In genomic region chr5:72280655-72281069, GRCh38 we compare ENCODE assay signal across 8 cellular contexts. TPM values are rescaled to one million over a fixed set of nuclear protein-coding genes. Genes with fewer than 3 reads are reported as not detected.
DNase-seq lines count a peak whose midpoint lies in the region; ATAC-seq, FAIRE-seq and TF ChIP-seq lines count a peak whose summit lies in the region.

No MANE protein-coding gene starts in this region.

- H3K79me2 ChIP-seq in HepG2 (ENCODE audit: insufficient read depth, low read length), result peaks cover 8% of the 10 kb centered on the region

- POLR2A ChIA-PET in HepG2 (lab: Yijun Ruan, JAX), result interaction anchor here (0.7 kb wide), 1 partner anchor 27 kb away, joined by 5 read pairs; no protein-coding TSS in a partner anchor

- no peak overlapping the region for H3K4me2 ChIP-seq in HepG2 (ENCODE audit: low read depth, low read length)
- no peak overlapping the region for H3K4me2 ChIP-seq in neuronal stem cell (ENCODE audit: insufficient read depth, low read length, poor library complexity, severe bottlenecking)

- in situ Hi-C loops in astrocyte of the spinal cord (cut with HindIII; ENCODE audit: low sequenced_read_pairs) (no loop called here), HepG2 (cut with HindIII; ENCODE audit: extremely low pct_ligation_motif_present, low pct_unique_long_range_greater_than_20kb) (no loop called here)

- BruUV-seq in HepG2 (replicated peaks; lab: Mats Ljungman, UMichigan), result no TSS peak

- H3K27me3 ChIP-seq in HepG2 (ENCODE audit: control insufficient read depth in 1 of 2, insufficient read depth in 2 of 2, low read length in 2 of 2) (no peaks in the 10 kb centered on the region), neuronal stem cell (ENCODE audit: control insufficient read depth in 3 of 3, insufficient read depth in 3 of 3, low read depth in 1 of 3, low read length in 3 of 3) (no peaks in the 10 kb centered on the region)

- H3K79me1 ChIP-seq in neuronal stem cell (ENCODE audit: low read depth, low read length), result no peaks in the 10 kb centered on the region

- no peak overlapping the region for H3K14ac ChIP-seq in neuronal stem cell (ENCODE audit: low read length)

- no peak overlapping the region for H2BK5ac ChIP-seq in neuronal stem cell (ENCODE audit: low read length)

- H3K9ac ChIP-seq in HepG2 (ENCODE audit: insufficient read depth, low read depth, low read length), result no peak overlapping the region
- H3K9ac ChIP-seq in neuronal stem cell (ENCODE audit: low read depth, low read length, poor library complexity), result no peak overlapping the region

- TF ChIP-seq RAD21 in HepG2 (CRISPR knock-in tag; IDR thresholded peaks at IDR 0.05), result no peak

- H2AFZ ChIP-seq in HepG2 (ENCODE audit: low read length) (no peak overlapping the region), neuronal stem cell (ENCODE audit: low read length) (no peak overlapping the region)

- no peak overlapping the region for H2BK120ac ChIP-seq in neuronal stem cell (ENCODE audit: low read depth, low read length)

- peaks cover 35% of the 10 kb centered on the region for H3K4me1 ChIP-seq in HepG2 (ENCODE audit: insufficient read depth, low read length)
- H3K4me1 ChIP-seq in neuronal stem cell (ENCODE audit: control insufficient read depth in 2 of 2, insufficient read depth in 1 of 2, low read depth in 1 of 2, low read length in 2 of 2), result no peaks in the 10 kb centered on the region

- no peak overlapping the region for H2AK5ac ChIP-seq in neuronal stem cell (ENCODE audit: low read depth, low read length)

- H4K20me1 ChIP-seq in HepG2 (ENCODE audit: insufficient read depth, low read length), result no peaks in the 10 kb centered on the region

- H3K27ac ChIP-seq in HepG2 (ENCODE audit: extremely low read length, insufficient read depth, low read length) (no peak overlapping the region), neuronal stem cell (replicated peaks; ENCODE audit: low read length) (no peak overlapping the region)

- no peak overlapping the region for H2BK12ac ChIP-seq in neuronal stem cell (ENCODE audit: low read length)

- TF ChIP-seq POLR2A in HepG2 (IDR thresholded peaks at IDR 0.05; ENCODE audit: insufficient read depth in 1 of 2, low read depth in 2 of 2, low read length in 2 of 2), result no peak

- 93% methylated on average over 2 of the region's 2 CpGs for WGBS in HepG2 (ENCODE audit: low lambda C conversion rate)
- no CpG with 5 or more reads among the region's 2 CpGs for WGBS in neuronal stem cell (ENCODE audit: extremely low coverage in 2 of 2, insufficient read length in 2 of 2, insufficient replicate concordance in 1 of 2), 2 donors

- TF ChIP-seq CTCF in astrocyte of the spinal cord (IDR thresholded peaks at IDR 0.05; ENCODE audit: low read depth, low read length) (peak; percentile 71), HepG2 (CRISPR knock-in tag; IDR thresholded peaks at IDR 0.05) (peak; percentile 37; the same call in 1 of the 2 replicates)

- H3K23ac ChIP-seq in neuronal stem cell (ENCODE audit: low read depth, low read length, poor library complexity), result no peak overlapping the region

- H3K4me3 ChIP-seq in astrocyte of the spinal cord (ENCODE audit: low read depth, low read length) (no peak overlapping the region), HepG2 (replicated peaks in 1 of 3; ENCODE audit: insufficient read depth in 1 of 3, low read depth in 2 of 3, low read length in 3 of 3) (no peak overlapping the region), neuronal stem cell (ENCODE audit: low read length in 2 of 2) (no peak overlapping the region)

- H3K9me3 ChIP-seq in HepG2 (ENCODE audit: low read length), result no peaks in the 10 kb centered on the region
- peaks cover 2 to 12% of the 10 kb centered on the region in 2 donors for H3K9me3 ChIP-seq in neuronal stem cell (replicated peaks in 1 of 2; ENCODE audit: control insufficient read depth in 2 of 2, insufficient read depth in 1 of 2, low read depth in 1 of 2, low read length in 2 of 2)

- H4K8ac ChIP-seq in neuronal stem cell (ENCODE audit: low read depth, low read length), result no peak overlapping the region

- no peak for FAIRE-seq in HepG2 (lab: Jason Lieb, UNC)

- DNase-seq in AG08396 (ENCODE audit: low spot score), result peak; percentile 37
- DNase-seq in HPDE6-E6E7 (ENCODE audit: extremely low spot score), result peak; percentile 9
- peak; percentile 72 for DNase-seq in astrocyte of the spinal cord (ENCODE audit: low read depth, low spot score)
- no peak for DNase-seq in HepG2 (ENCODE audit: low spot score)
- DNase-seq in neuronal stem cell (ENCODE audit: low spot score), result no peak

- no peak overlapping the region for H3K18ac ChIP-seq in neuronal stem cell (ENCODE audit: low read length)

- ATAC-seq in HepG2 (peak; percentile 38; the same call in 1 of the 3 replicates), HG03097 (IDR thresholded peaks at IDR 0.05; ENCODE audit: low FRiP score, unreplicated experiment) (no peak), GM18873 (IDR thresholded peaks at IDR 0.05; ENCODE audit: low FRiP score, unreplicated experiment) (no peak), HG02970 (IDR thresholded peaks at IDR 0.05; ENCODE audit: low FRiP score, unreplicated experiment) (no peak)

- TF ChIP-seq EP300 in HepG2 (IDR thresholded peaks at IDR 0.05; ENCODE audit: low read depth in 2 of 2, low read length in 2 of 2), result no peak
- no peak for TF ChIP-seq EP300 in HepG2 (CRISPR knock-in tag; IDR thresholded peaks at IDR 0.05; ENCODE audit: borderline replicate concordance)

- no peak overlapping the region for H2BK15ac ChIP-seq in neuronal stem cell (ENCODE audit: low read length)

- H4K91ac ChIP-seq in neuronal stem cell (ENCODE audit: low read depth, low read length, poor library complexity), result no peak overlapping the region

- H3K36me3 ChIP-seq in HepG2 (replicated peaks in 1 of 2; ENCODE audit: control insufficient read depth in 1 of 2, insufficient read depth in 2 of 2, low read length in 2 of 2), result peaks cover 2 to 16% of the 10 kb centered on the region in 2 experiments
- peaks cover 0 to 29% of the 10 kb centered on the region in 2 donors for H3K36me3 ChIP-seq in neuronal stem cell (replicated peaks in 1 of 2; ENCODE audit: control insufficient read depth in 2 of 2, insufficient read depth in 2 of 2, low read length in 2 of 2)

- H3K4ac ChIP-seq in neuronal stem cell (ENCODE audit: low read length), result no peak overlapping the region

- intact Hi-C loops in HepG2 (cut with micrococcal nuclease; ENCODE audit: unreplicated experiment), result no loop called here

- CTCF ChIA-PET in HepG2 (lab: Yijun Ruan, JAX; ENCODE audit: low intra/inter-chr PET ratio, low total read pairs), result no interaction called here

TF ChIP-seq in HepG2, 621 proteins besides CTCF, POLR2A, EP300 and RAD21 (continues in another document):
- TF ChIP-seq GPN1 (CRISPR knock-in tag; IDR thresholded peaks at IDR 0.05; ENCODE audit: borderline replicate concordance) (no peak), HOXD1 (CRISPR knock-in tag; IDR thresholded peaks at IDR 0.05) (no peak)

RNA-seq across cellular contexts. Expression of gene MRPS27, which starts 39.4 kb away (rescaled TPM):
- 115 and 139 TPM in 2 replicates for total RNA-seq in HepG2 (2016; rRNA removed; fragmentation: Illumina TruSeq; extraction: Trizol)
- total RNA-seq in HepG2 (2016; cell fraction: cytosol; rRNA removed; fragmentation: Illumina TruSeq; extraction: Trizol; ENCODE audit: low read depth), result 17.5 and 21.2 TPM in 2 replicates
- total RNA-seq in HepG2 (2016; cell fraction: insoluble cytoplasmic fraction; rRNA removed; fragmentation: Illumina TruSeq; extraction: Trizol), result 116 and 136 TPM in 2 replicates
- 84.2 and 94.1 TPM in 2 replicates for total RNA-seq in HepG2 (2016; cell fraction: membrane; rRNA removed; fragmentation: Illumina TruSeq; extraction: Trizol)
- total RNA-seq in HepG2 (2016; cell fraction: nucleus; rRNA removed; fragmentation: Illumina TruSeq; extraction: Trizol), result 105 and 107 TPM in 2 replicates
- 69.9 and 71.8 TPM in 2 replicates for polyA plus RNA-seq in HepG2 (2011; rRNA removed)
- polyA plus RNA-seq in HepG2 (2011; cell fraction: cytosol; rRNA removed), result 61.9 and 69.4 TPM in 2 replicates
- polyA plus RNA-seq in HepG2 (2011; cell fraction: nucleus; rRNA removed), result 35.6 and 40.4 TPM in 2 replicates
- polyA plus RNA-seq in HepG2 (2012), result 50.1 and 50.6 TPM in 2 replicates
- 15.3 and 16.9 TPM in 2 replicates for polyA plus RNA-seq in HepG2 (2016; cell fraction: cytosol; fragmentation: Illumina TruSeq; extraction: Trizol; ENCODE audit: low read depth)
- 115 and 117 TPM in 2 replicates for polyA plus RNA-seq in HepG2 (2016; cell fraction: insoluble cytoplasmic fraction; fragmentation: Illumina TruSeq; extraction: Trizol; ENCODE audit: low read depth)
- 55.5 and 63.7 TPM in 2 replicates for polyA plus RNA-seq in HepG2 (2016; cell fraction: membrane; fragmentation: Illumina TruSeq; extraction: Trizol; ENCODE audit: low read depth)
- 77.0 and 147 TPM in 2 replicates for polyA plus RNA-seq in HepG2 (2016; cell fraction: nucleus; fragmentation: Illumina TruSeq; extraction: Trizol; ENCODE audit: insufficient read depth, low read depth)
- polyA minus RNA-seq in HepG2 (2011; rRNA and poly(A)+ RNA removed; ENCODE audit: low replicate concordance), result 215 and 246 TPM in 2 replicates
- polyA minus RNA-seq in HepG2 (2011; cell fraction: cytosol; rRNA and poly(A)+ RNA removed), result 76.1 and 103 TPM in 2 replicates
- 93.1 and 114 TPM in 2 replicates for polyA minus RNA-seq in HepG2 (2011; cell fraction: nucleus; rRNA and poly(A)+ RNA removed)
- polyA plus RNA-seq in neuronal stem cell (2013, experiment 1 of 2), result 66.9 TPM
- polyA plus RNA-seq in neuronal stem cell (2013, experiment 2 of 2), result 68.0 TPM

RNA-seq across cellular contexts. Expression of gene PTCD2, which starts 39.5 kb away (rescaled TPM):
- 6.4 and 7.0 TPM in 2 replicates for total RNA-seq in HepG2 (2016; rRNA removed; fragmentation: Illumina TruSeq; extraction: Trizol)
- 1.2 and 1.8 TPM in 2 replicates for total RNA-seq in HepG2 (2016; cell fraction: cytosol; rRNA removed; fragmentation: Illumina TruSeq; extraction: Trizol; ENCODE audit: low read depth)
- 7.0 and 9.2 TPM in 2 replicates for total RNA-seq in HepG2 (2016; cell fraction: insoluble cytoplasmic fraction; rRNA removed; fragmentation: Illumina TruSeq; extraction: Trizol)
- 3.4 TPM in 2 replicates for total RNA-seq in HepG2 (2016; cell fraction: membrane; rRNA removed; fragmentation: Illumina TruSeq; extraction: Trizol)
- 11.4 and 14.2 TPM in 2 replicates for total RNA-seq in HepG2 (2016; cell fraction: nucleus; rRNA removed; fragmentation: Illumina TruSeq; extraction: Trizol)
- 5.3 and 5.5 TPM in 2 replicates for polyA plus RNA-seq in HepG2 (2011; rRNA removed)
- polyA plus RNA-seq in HepG2 (2011; cell fraction: cytosol; rRNA removed), result 2.2 and 3.7 TPM in 2 replicates
- 9.0 and 11.4 TPM in 2 replicates for polyA plus RNA-seq in HepG2 (2011; cell fraction: nucleus; rRNA removed)
- polyA plus RNA-seq in HepG2 (2012), result 3.9 and 4.5 TPM in 2 replicates
- 0.70 and 0.74 TPM in 2 replicates for polyA plus RNA-seq in HepG2 (2016; cell fraction: cytosol; fragmentation: Illumina TruSeq; extraction: Trizol; ENCODE audit: low read depth)
- 8.3 and 9.4 TPM in 2 replicates for polyA plus RNA-seq in HepG2 (2016; cell fraction: insoluble cytoplasmic fraction; fragmentation: Illumina TruSeq; extraction: Trizol; ENCODE audit: low read depth)
- 1.6 and 2.1 TPM in 2 replicates for polyA plus RNA-seq in HepG2 (2016; cell fraction: membrane; fragmentation: Illumina TruSeq; extraction: Trizol; ENCODE audit: low read depth)
- polyA plus RNA-seq in HepG2 (2016; cell fraction: nucleus; fragmentation: Illumina TruSeq; extraction: Trizol; ENCODE audit: insufficient read depth, low read depth), result 13.3 and 14.0 TPM in 2 replicates
- polyA minus RNA-seq in HepG2 (2011; rRNA and poly(A)+ RNA removed; ENCODE audit: low replicate concordance), result 6.7 and 16.5 TPM in 2 replicates
- 2.5 and 3.2 TPM in 2 replicates for polyA minus RNA-seq in HepG2 (2011; cell fraction: cytosol; rRNA and poly(A)+ RNA removed)
- 19.2 and 20.8 TPM in 2 replicates for polyA minus RNA-seq in HepG2 (2011; cell fraction: nucleus; rRNA and poly(A)+ RNA removed)
- polyA plus RNA-seq in neuronal stem cell (2013, experiment 1 of 2), result 5.3 TPM
- 5.9 TPM for polyA plus RNA-seq in neuronal stem cell (2013, experiment 2 of 2)

Comparison
In these comparisons a context has a peak if more than half of its experiments do, and no peak if none do; other contexts are left out.
1. DNase-seq: peak in AG08396 (single experiment), HPDE6-E6E7 (single experiment) and astrocyte of the spinal cord (single experiment); none in HepG2 (single experiment) and neuronal stem cell (single experiment).